16 cellular contexts compared by ENCODE assay signal in genomic region chr18:12282436-12283039, GRCh38. TPM values are rescaled to one million over a fixed set of nuclear protein-coding genes. Genes with fewer than 3 reads are reported as not detected.
A peak's percentile ranks its signal among the peaks of the same experiment; 100 is the strongest.
DNase-seq lines count a peak whose midpoint lies in the region; ATAC-seq and TF ChIP-seq lines count a peak whose summit lies in the region.
"Had no signal": no experiment of that assay in that cellular context is flagged by ENCODE, and none has a peak within 500 bp of the region (broad histone marks: within the 10 kb centered on the region; RNA-seq: fewer than 3 reads in every experiment).

No MANE protein-coding gene starts in this region.

- no peaks in the 10 kb centered on the region for H3K9me3 Mint-ChIP-seq in MCF 10A (ENCODE audit: unreplicated experiment)
- H3K9me3 Mint-ChIP-seq: brain had no signal

- no peaks in the 10 kb centered on the region for H3K9me3 ChIP-seq in breast epithelium
- no peaks in the 10 kb centered on the region for H3K9me3 ChIP-seq in gastroesophageal sphincter
- no peaks in the 10 kb centered on the region for H3K9me3 ChIP-seq in tibial artery
- H3K9me3 ChIP-seq: Peyer's patch had no signal

- H3K4me1 ChIP-seq in breast epithelium (peaks cover 0 to 4% of the 10 kb centered on the region in 2 donors), gastroesophageal sphincter (peaks cover 0 to 58% (median 9%) of the 10 kb centered on the region in 3 donors), tibial artery (peaks cover 0 to 41% (median 28%) of the 10 kb centered on the region in 4 donors)

- H3K36me3 Mint-ChIP-seq in MCF 10A (ENCODE audit: insufficient read depth, unreplicated experiment) = peaks cover 4% of the 10 kb centered on the region
- H3K36me3 Mint-ChIP-seq: brain had no signal

- H3K27ac ChIP-seq in breast epithelium = no peak overlapping the region
- peak overlapping the region in 3 of 4 donors; percentile 39 to 98 (median 93) for H3K27ac ChIP-seq in gastroesophageal sphincter
- H3K27ac ChIP-seq in tibial artery = peak overlapping the region; percentile 98 to 100
- H3K27ac ChIP-seq: 22Rv1, Peyer's patch had no signal

- TF ChIP-seq POLR2A in breast epithelium (IDR thresholded peaks at IDR 0.05) (no peak), gastroesophageal sphincter (IDR thresholded peaks at IDR 0.05) (no peak)

- H3K27me3 Mint-ChIP-seq in MCF 10A (ENCODE audit: insufficient read depth, unreplicated experiment) = no peaks in the 10 kb centered on the region

- TF ChIP-seq EP300 in gastroesophageal sphincter (IDR thresholded peaks at IDR 0.05) = no peak

- ATAC-seq in gastroesophageal sphincter = no peak
- no peak for ATAC-seq in GM21360 (IDR thresholded peaks at IDR 0.05; ENCODE audit: unreplicated experiment)
- no peak for ATAC-seq in HG02588 (IDR thresholded peaks at IDR 0.05; ENCODE audit: unreplicated experiment)

- CTCF ChIA-PET in MCF 10A (lab: Yijun Ruan, JAX) = interaction anchor here (0.6 to 2.8 kb wide), 2 partner anchors 10 to 45 kb away, joined by 3 to 22 read pairs; no protein-coding TSS in a partner anchor

- 81 to 82% methylated on average over 5 to 8 of the region's 9 CpGs for WGBS in gastroesophageal sphincter (ENCODE audit: low coverage in 1 of 2), 2 donors

- in situ Hi-C loops in astrocyte of the cerebellum (cut with HindIII; ENCODE audit: low sequenced_read_pairs) = no loop called here

- H3K27me3 ChIP-seq in breast epithelium (no peaks in the 10 kb centered on the region), gastroesophageal sphincter (no peaks in the 10 kb centered on the region), tibial artery (no peaks in the 10 kb centered on the region)

- POLR2A ChIA-PET in MCF 10A (lab: Yijun Ruan, JAX) = interaction anchor here (0.6 to 14.3 kb wide), 7 partner anchors 12 to 210 kb away, joined by 3 to 234 read pairs (median 3); partner anchors contain the start of genes AFG3L2 and TUBB6

- peak overlapping the region; percentile 94 for H3K27ac Mint-ChIP-seq in MCF 10A (ENCODE audit: low read depth, unreplicated experiment)

- TF ChIP-seq CTCF in MCF 10A (IDR thresholded peaks at IDR 0.05; ENCODE audit: unreplicated experiment) (no peak), breast epithelium (IDR thresholded peaks at IDR 0.05) (no peak), astrocyte of the cerebellum (IDR thresholded peaks at IDR 0.05; ENCODE audit: low read depth, low read length, missing control alignments) (no peak), gastroesophageal sphincter (IDR thresholded peaks at IDR 0.05) (no peak), tibial artery (IDR thresholded peaks at IDR 0.05) (no peak)

- intact Hi-C loops in MCF 10A (cut with micrococcal nuclease) = no loop called here
- intact Hi-C loops in breast epithelium (cut with DNase I; ENCODE audit: low total_unique reads) = no loop called here
- intact Hi-C loops in tibial artery (cut with DNase I; ENCODE audit: low total_unique reads) = no loop called here

- H3K4me3 ChIP-seq in breast epithelium (no peak overlapping the region), astrocyte of the cerebellum (ENCODE audit: low read depth, low read length) (no peak overlapping the region), gastroesophageal sphincter (no peak overlapping the region), tibial artery (no peak overlapping the region)
- H3K4me3 ChIP-seq: K562, Peyer's patch had no signal

- H3K4me3 Mint-ChIP-seq in MCF 10A (ENCODE audit: unreplicated experiment) = no peak overlapping the region

- no peaks in the 10 kb centered on the region for H3K36me3 ChIP-seq in breast epithelium
- H3K36me3 ChIP-seq in gastroesophageal sphincter = no peaks in the 10 kb centered on the region
- no peaks in the 10 kb centered on the region for H3K36me3 ChIP-seq in tibial artery
- H3K36me3 ChIP-seq: Peyer's patch had no signal

- no TSS peak for BruUV-seq in MCF 10A (replicated peaks; lab: Mats Ljungman, UMichigan)

- H3K4me1 Mint-ChIP-seq in MCF 10A (ENCODE audit: insufficient read depth, unreplicated experiment) = peaks cover 28% of the 10 kb centered on the region

- DNase-seq in MCF 10A (ENCODE audit: unreplicated experiment) (peak; percentile 37), breast epithelium (ENCODE audit: low spot score in 2 of 2) (no peak), astrocyte of the cerebellum (ENCODE audit: low read depth) (peak; percentile 27), tibial artery (no peak), NCI-H1436 treated with DMSO at 0.1 percent for 48 hours (lab: John Stamatoyannopoulos, UW) (no peak)
- DNase-seq: head of caudate nucleus, NCI-H2107, Peyer's patch had no signal

RNA-seq across cellular contexts. Expression of gene TUBB6, which starts 25.5 kb away (rescaled TPM):
- total RNA-seq in MCF 10A (2022) (141 and 167 TPM in 2 replicates), breast epithelium (100 to 1,000 TPM; 197 to 316 (median 302) TPM), gastroesophageal sphincter (100 to 1,000 TPM; 398 to 983 (median 654) TPM)

RNA-seq across cellular contexts. Expression of gene CIDEA, which starts 28.4 kb away (rescaled TPM):
- total RNA-seq in MCF 10A (2022) = not detected in 2 replicates
- 100 to 1,000 TPM in 1 of 3 donors, 10 to 100 TPM in 2; 32.4 to 461 (median 68.6) TPM for total RNA-seq in breast epithelium
- 1 to 10 TPM in 1 of 4 donors, under 1 TPM in 2, not detected in 1; 0.31 to 5.1 (median 0.59) TPM for total RNA-seq in gastroesophageal sphincter
- total RNA-seq: H1, K562, mononuclear cell, Peyer's patch had no signal

Comparison
In these comparisons a context has a peak if more than half of its experiments do, and no peak if none do; other contexts are left out.
1. DNase-seq: peak in MCF 10A (single experiment) and astrocyte of the cerebellum (single experiment); none in breast epithelium (0 of 2), tibial artery (0 of 2) and NCI-H1436 treated with DMSO at 0.1 percent for 48 hours (single experiment).
2. RNA of gene CIDEA, which starts 28.4 kb away (total RNA-seq): 32.4 to 461 TPM in breast epithelium; 0.31 to 5.1 TPM in gastroesophageal sphincter and not detected in MCF 10A; every median in the first group is over 4 times any median in the second.
3. H3K27ac ChIP-seq: peak in gastroesophageal sphincter (3 of 4) and tibial artery (2 of 2); none in breast epithelium (0 of 2).